23 cellular contexts compared by ENCODE assay signal in the genomic region with DNA sequence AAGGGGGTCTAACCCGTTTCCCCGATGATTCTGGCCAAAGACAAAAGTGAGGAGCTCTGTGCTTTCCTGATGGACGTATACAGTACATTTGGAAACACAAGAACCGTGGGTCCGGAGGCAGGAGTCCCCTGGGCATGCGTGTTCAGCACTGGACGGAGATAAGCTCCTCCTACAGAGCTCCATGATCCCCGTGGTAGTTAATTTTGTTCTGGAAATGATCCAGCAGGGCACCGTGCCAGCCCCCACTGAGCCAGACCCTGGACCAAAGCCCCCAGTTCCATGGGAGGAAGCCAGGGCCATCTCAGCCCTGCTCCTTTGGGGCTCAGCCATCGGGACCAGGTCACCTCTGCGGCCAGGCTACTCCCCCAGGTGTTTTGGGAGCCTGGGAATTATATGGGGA.
"Had no signal": no experiment of that assay in that cellular context is flagged by ENCODE, and none has a peak within 500 bp of the region (broad histone marks: within the 10 kb centered on the region; RNA-seq: fewer than 3 reads in every experiment).

No MANE protein-coding gene starts in this region.

- DNase-seq: activated CD4-positive, alpha-beta T cell treated with anti-CD3 and anti-CD28 coated beads for 1 hour; activated CD8-positive, alpha-beta memory T cell treated with anti-CD3 and anti-CD28 coated beads for 24 hours; activated CD8-positive, alpha-beta memory T cell treated with anti-CD3 and anti-CD28 coated beads, Interleukin-2, amount 50 U/mL, for 48 hours; activated effector memory CD4-positive, alpha-beta T cell treated with Interleukin-2 at 50 U/mL for 16 hours; activated naive CD4-positive, alpha-beta T cell treated with anti-CD3 and anti-CD28 coated beads, Interleukin-2, amount 10 ng/mL, durations not matched to agents 7 days and 5 days; activated naive CD8-positive, alpha-beta T cell treated with anti-CD3 and anti-CD28 coated beads, Interleukin-2, amount 50 U/mL, for 24 hours; activated T-cell treated with anti-CD3 and anti-CD28 coated beads, Interleukin-2, amount 50 U/mL, for 48 hours; aorta; cerebellar nuclear complex; effector CD4-positive, alpha-beta T cell; gastrocnemius medialis; head of caudate nucleus; kidney glomerular epithelial cell; mesendoderm; sigmoid colon; spleen; stimulated activated naive B cell treated with anti-CD40 and anti-IgM and Interleukin-4, amounts not matched to agents 10 μg/mL and 1 μg/mL and 100 μg/mL, for 72 hours; upper lobe of right lung; WERI-Rb-1 had no signal

- H3K27me3 ChIP-seq: pancreas, upper lobe of right lung had no signal

- H3K9me3 ChIP-seq: gastrocnemius medialis, pancreas, sigmoid colon, spleen, thoracic aorta, upper lobe of right lung had no signal

- H3K36me3 ChIP-seq: gastrocnemius medialis, pancreas, sigmoid colon, spleen, thoracic aorta, upper lobe of right lung, WERI-Rb-1 had no signal

- H3K4me1 ChIP-seq: pancreas, sigmoid colon, upper lobe of right lung had no signal

- H3K27ac ChIP-seq: gastrocnemius medialis, pancreas, sigmoid colon, spleen, thoracic aorta, upper lobe of right lung, WERI-Rb-1 had no signal

- ATAC-seq: activated naive CD8-positive, alpha-beta T cell treated with anti-CD3 and anti-CD28 coated beads, Interleukin-2, amount 50 U/mL, for 24 hours; esophagus mucosa; gastrocnemius medialis; naive thymus-derived CD8-positive, alpha-beta T cell; pancreas; stimulated activated naive B cell treated with anti-CD40 and anti-IgM and Interleukin-4, amounts not matched to agents 10 μg/mL and 1 μg/mL and 100 μg/mL, for 72 hours; upper lobe of right lung had no signal

- H3K4me3 ChIP-seq: gastrocnemius medialis, pancreas, sigmoid colon, spleen, thoracic aorta, upper lobe of right lung had no signal
